In the genomic region with DNA sequence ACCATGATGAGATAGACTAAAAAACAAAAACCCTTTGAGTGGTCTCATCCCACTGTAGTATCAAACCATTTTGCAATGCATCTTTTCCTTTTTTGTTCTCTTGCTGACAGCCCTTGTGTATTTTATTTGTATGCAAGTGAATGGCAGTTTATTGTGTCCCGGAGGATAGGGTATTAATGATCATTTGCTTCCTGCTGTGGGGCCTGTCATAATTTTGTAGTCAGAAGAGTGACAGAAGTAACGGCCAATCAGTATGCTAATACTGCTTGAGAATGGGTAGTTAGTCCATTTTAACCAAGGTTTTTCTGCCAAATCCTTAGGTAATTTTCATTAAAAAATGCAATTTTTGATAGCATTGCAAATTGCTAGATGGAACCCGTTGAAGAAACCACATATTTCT, we compare ENCODE assay signal across 21 cellular contexts.
A peak's percentile ranks its signal among the peaks of the same experiment; 100 is the strongest.
DNase-seq lines count a peak whose midpoint lies in the region; ATAC-seq, FAIRE-seq and TF ChIP-seq lines count a peak whose summit lies in the region.
"Had no signal": no experiment of that assay in that cellular context is flagged by ENCODE, and none has a peak within 500 bp of the region (broad histone marks: within the 10 kb centered on the region; RNA-seq: fewer than 3 reads in every experiment).

No MANE protein-coding gene starts in this region.

- in situ Hi-C loops in GM12878 (cut with MboI) = no loop called here

- no peak overlapping the region for H3K27ac ChIP-seq in GM12878 (ENCODE audit: control insufficient read depth, insufficient read depth)

- CTCF ChIA-PET in GM12878 (lab: Yijun Ruan, JAX) = no interaction called here

- no peak overlapping the region for H2AFZ ChIP-seq in GM12878 (ENCODE audit: control insufficient read depth, low read depth, low read length)

- ATAC-seq in GM12878 (no peak), HG03457 (IDR thresholded peaks at IDR 0.05; ENCODE audit: unreplicated experiment) (no peak)
- ATAC-seq: Panc1 had no signal

- SMC1A ChIA-PET in GM12878 (lab: Charles Lee; ENCODE audit: uncharacterized antibody, unreplicated experiment) = no interaction called here

- H3K9ac ChIP-seq in GM12878 (ENCODE audit: control insufficient read depth, insufficient read depth, low read length) = no peak overlapping the region
- H3K9ac ChIP-seq: SK-N-SH had no signal

- intact Hi-C loops in GM12878 (cut with micrococcal nuclease; ENCODE audit: unreplicated experiment) = no loop called here

- H3K27me3 ChIP-seq in GM12878 (replicated peaks in 1 of 2; ENCODE audit: control insufficient read depth in 2 of 2, insufficient read depth in 2 of 2, low read length in 1 of 2) = no peaks in the 10 kb centered on the region
- H3K27me3 ChIP-seq: BE2C had no signal

- BruUV-seq in GM12878 (replicated peaks; lab: Mats Ljungman, UMichigan) = no TSS peak

- TF ChIP-seq EP300 in GM12878 (IDR thresholded peaks at IDR 0.05; ENCODE audit: borderline replicate concordance in 1 of 2, control insufficient read depth in 1 of 2, low read depth in 2 of 2, low read length in 2 of 2) = no peak

- no peaks in the 10 kb centered on the region for H3K9me3 ChIP-seq in GM12878 (replicated peaks; ENCODE audit: control insufficient read depth, insufficient read depth, low read length)
- H3K9me3 ChIP-seq: BE2C, SK-N-SH had no signal

- no peaks in the 10 kb centered on the region for H3K4me1 ChIP-seq in GM12878 (ENCODE audit: control insufficient read depth, insufficient read depth, low read length)
- H3K4me1 ChIP-seq: BE2C had no signal

- H3K4me3 ChIP-seq in GM12878 = no peak overlapping the region

- H3K4me2 ChIP-seq in GM12878 (ENCODE audit: control insufficient read depth, insufficient read depth) = no peak overlapping the region
- H3K4me2 ChIP-seq: SK-N-SH had no signal

- no peak for TF ChIP-seq RAD21 in GM12878 (IDR thresholded peaks at IDR 0.05; ENCODE audit: insufficient read depth, low read depth, low read length)

- POLR2A ChIA-PET in GM12878 (lab: Charles Lee) = no interaction called here

- no peaks in the 10 kb centered on the region for H3K36me3 ChIP-seq in GM12878 (ENCODE audit: control insufficient read depth in 2 of 2, insufficient read depth in 2 of 2, low read length in 1 of 2)
- H3K36me3 ChIP-seq: BE2C had no signal

- no peak for TF ChIP-seq POLR2A in GM12878 (IDR thresholded peaks at IDR 0.05; ENCODE audit: low read depth, low read length)

- H3K79me2 ChIP-seq in GM12878 (ENCODE audit: control insufficient read depth, insufficient read depth, low read length) = no peaks in the 10 kb centered on the region

- RAD21 ChIA-PET in GM12878 (lab: Charles Lee; ENCODE audit: unreplicated experiment) = no interaction called here

- DNase-seq in DMS153 (lab: John Stamatoyannopoulos, UW) (peak; percentile 23), DMS153 treated with DMSO at 0.1 percent for 48 hours (lab: John Stamatoyannopoulos, UW; ENCODE audit: unreplicated experiment) (no peak), NCI-H524 treated with DMSO at 0.1 percent for 48 hours (lab: John Stamatoyannopoulos, UW) (peak; percentile 15), GM12878 (ENCODE audit: low read depth, low spot score) (no peak), COLO668 (lab: John Stamatoyannopoulos, UW; ENCODE audit: unreplicated experiment) (no peak), NK-92 (lab: John Stamatoyannopoulos, UW; ENCODE audit: unreplicated experiment) (no peak)
- DNase-seq: ACHN; BE2C; Calu3; CD8-positive, alpha-beta memory T cell; KBM-7; MV-4-11; NCI-H1694 treated with DMSO at 0.1 percent for 48 hours; NCI-H2227 treated with DMSO at 0.1 percent for 48 hours; SIG-M5; SK-N-SH; SW 1271 had no signal

- 2% methylated on average over 3 of the region's 3 CpGs for WGBS in GM12878 (ENCODE audit: insufficient coverage, insufficient replicate concordance, low lambda C conversion rate, missing lambda C conversion rate)

- TF ChIP-seq CTCF in GM12878 (IDR thresholded peaks at IDR 0.05 in 2 of 3, conservative IDR thresholded peaks at IDR 0.05 in 1 of 3; ENCODE audit: control insufficient read depth in 2 of 3, extremely low read depth in 1 of 3, insufficient read depth in 1 of 3, low read depth in 3 of 3, low read length in 3 of 3) = no peak

- no peak for FAIRE-seq in GM12878 (lab: Jason Lieb, UNC)
- FAIRE-seq: H54, HTR-8/SVneo had no signal

- no peaks in the 10 kb centered on the region for H4K20me1 ChIP-seq in GM12878 (ENCODE audit: control insufficient read depth, insufficient read depth)

TF ChIP-seq in GM12878, 131 proteins besides CTCF, POLR2A, EP300 and RAD21:
- TF ChIP-seq, protein P1, sequence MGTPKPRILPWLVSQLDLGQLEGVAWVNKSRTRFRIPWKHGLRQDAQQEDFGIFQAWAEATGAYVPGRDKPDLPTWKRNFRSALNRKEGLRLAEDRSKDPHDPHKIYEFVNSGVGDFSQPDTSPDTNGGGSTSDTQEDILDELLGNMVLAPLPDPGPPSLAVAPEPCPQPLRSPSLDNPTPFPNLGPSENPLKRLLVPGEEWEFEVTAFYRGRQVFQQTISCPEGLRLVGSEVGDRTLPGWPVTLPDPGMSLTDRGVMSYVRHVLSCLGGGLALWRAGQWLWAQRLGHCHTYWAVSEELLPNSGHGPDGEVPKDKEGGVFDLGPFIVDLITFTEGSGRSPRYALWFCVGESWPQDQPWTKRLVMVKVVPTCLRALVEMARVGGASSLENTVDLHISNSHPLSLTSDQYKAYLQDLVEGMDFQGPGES (IDR thresholded peaks at IDR 0.05) = no peak
- TF ChIP-seq, protein P2, sequence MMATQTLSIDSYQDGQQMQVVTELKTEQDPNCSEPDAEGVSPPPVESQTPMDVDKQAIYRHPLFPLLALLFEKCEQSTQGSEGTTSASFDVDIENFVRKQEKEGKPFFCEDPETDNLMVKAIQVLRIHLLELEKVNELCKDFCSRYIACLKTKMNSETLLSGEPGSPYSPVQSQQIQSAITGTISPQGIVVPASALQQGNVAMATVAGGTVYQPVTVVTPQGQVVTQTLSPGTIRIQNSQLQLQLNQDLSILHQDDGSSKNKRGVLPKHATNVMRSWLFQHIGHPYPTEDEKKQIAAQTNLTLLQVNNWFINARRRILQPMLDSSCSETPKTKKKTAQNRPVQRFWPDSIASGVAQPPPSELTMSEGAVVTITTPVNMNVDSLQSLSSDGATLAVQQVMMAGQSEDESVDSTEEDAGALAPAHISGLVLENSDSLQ (IDR thresholded peaks at IDR 0.05) = 0 out of 2 replicates have a peak, but pooled peaks have one; percentile 26
- TF ChIP-seq TAF1 (IDR thresholded peaks at IDR 0.05; ENCODE audit: borderline replicate concordance, low read depth, low read length) = no peak
- TF ChIP-seq HDGF (IDR thresholded peaks at IDR 0.05) = no peak
- TF ChIP-seq IRF4 (IDR thresholded peaks at IDR 0.05; ENCODE audit: low read depth, low read length) = no peak
- TF ChIP-seq, protein P3, sequence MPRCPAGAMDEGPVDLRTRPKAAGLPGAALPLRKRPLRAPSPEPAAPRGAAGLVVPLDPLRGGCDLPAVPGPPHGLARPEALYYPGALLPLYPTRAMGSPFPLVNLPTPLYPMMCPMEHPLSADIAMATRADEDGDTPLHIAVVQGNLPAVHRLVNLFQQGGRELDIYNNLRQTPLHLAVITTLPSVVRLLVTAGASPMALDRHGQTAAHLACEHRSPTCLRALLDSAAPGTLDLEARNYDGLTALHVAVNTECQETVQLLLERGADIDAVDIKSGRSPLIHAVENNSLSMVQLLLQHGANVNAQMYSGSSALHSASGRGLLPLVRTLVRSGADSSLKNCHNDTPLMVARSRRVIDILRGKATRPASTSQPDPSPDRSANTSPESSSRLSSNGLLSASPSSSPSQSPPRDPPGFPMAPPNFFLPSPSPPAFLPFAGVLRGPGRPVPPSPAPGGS (IDR thresholded peaks at IDR 0.05; ENCODE audit: borderline replicate concordance, insufficient read depth, low read depth, low read length, poor library complexity, severe bottlenecking) = no peak
- TF ChIP-seq, protein P4, sequence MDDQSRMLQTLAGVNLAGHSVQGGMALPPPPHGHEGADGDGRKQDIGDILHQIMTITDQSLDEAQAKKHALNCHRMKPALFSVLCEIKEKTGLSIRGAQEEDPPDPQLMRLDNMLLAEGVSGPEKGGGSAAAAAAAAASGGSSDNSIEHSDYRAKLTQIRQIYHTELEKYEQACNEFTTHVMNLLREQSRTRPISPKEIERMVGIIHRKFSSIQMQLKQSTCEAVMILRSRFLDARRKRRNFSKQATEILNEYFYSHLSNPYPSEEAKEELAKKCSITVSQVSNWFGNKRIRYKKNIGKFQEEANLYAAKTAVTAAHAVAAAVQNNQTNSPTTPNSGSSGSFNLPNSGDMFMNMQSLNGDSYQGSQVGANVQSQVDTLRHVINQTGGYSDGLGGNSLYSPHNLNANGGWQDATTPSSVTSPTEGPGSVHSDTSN (IDR thresholded peaks at IDR 0.05; ENCODE audit: insufficient replicate concordance, low read depth, low read length) = no peak

Comparison
In these comparisons a context has a peak if more than half of its experiments do, and no peak if none do; other contexts are left out.
1. DNase-seq: peak in DMS153 (single experiment) and NCI-H524 treated with DMSO at 0.1 percent for 48 hours (single experiment); none in DMS153 treated with DMSO at 0.1 percent for 48 hours (single experiment), GM12878 (single experiment), COLO668 (single experiment) and NK-92 (single experiment).